Comparison of ENCODE assay signal across 30 cellular contexts in the genomic region with DNA sequence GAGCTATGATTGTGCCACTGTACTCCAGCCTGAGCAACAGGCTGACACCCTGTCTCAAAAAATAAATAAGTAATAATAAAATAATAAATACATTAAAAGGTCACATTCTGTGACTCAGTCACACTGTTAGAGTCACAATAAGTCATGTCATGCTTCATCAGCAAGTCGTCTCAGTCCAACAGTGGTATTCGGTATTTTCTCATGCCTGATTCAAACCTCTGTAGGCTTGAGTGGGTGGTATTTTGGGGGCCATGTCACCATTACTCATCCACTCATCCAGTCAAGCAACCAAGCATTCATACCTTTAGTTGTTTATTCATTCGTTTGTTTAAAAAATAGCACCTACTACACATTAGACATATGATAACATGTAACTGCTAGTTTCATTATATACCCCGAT. TPM values are rescaled to one million over a fixed set of nuclear protein-coding genes. Genes with fewer than 3 reads are reported as not detected.
DNase-seq lines count a peak whose midpoint lies in the region; ATAC-seq lines count a peak whose summit lies in the region.
"Had no signal": no experiment of that assay in that cellular context is flagged by ENCODE, and none has a peak within 500 bp of the region (broad histone marks: within the 10 kb centered on the region; RNA-seq: fewer than 3 reads in every experiment).

No MANE protein-coding gene starts in this region.

- DNase-seq in COLO829 (ENCODE audit: low spot score) (peak; percentile 24), HT1080 (ENCODE audit: low read depth) (peak; percentile 26), amniotic epithelial cell (ENCODE audit: low read depth) (peak; percentile 5), kidney tubule cell (ENCODE audit: low spot score) (peak; percentile 92), H4 (ENCODE audit: low spot score) (no peak), GDM1 (lab: John Stamatoyannopoulos, UW) (no peak)
- DNase-seq: activated CD4-positive, alpha-beta T cell treated with anti-CD3 and anti-CD28 coated beads, Interleukin-2, amount 50 U/mL, for 48 hours; activated CD8-positive, alpha-beta memory T cell treated with anti-CD3 and anti-CD28 coated beads, Interleukin-2, amount 50 U/mL, for 48 hours; activated effector memory CD4-positive, alpha-beta T cell treated with Interleukin-2 at 50 U/mL for 16 hours; activated naive CD8-positive, alpha-beta T cell treated with anti-CD3 and anti-CD28 coated beads for 36 hours; effector CD4-positive, alpha-beta T cell; GOT3; immature natural killer cell; Kasumi-1; left ventricle myocardium inferior; naive thymus-derived CD4-positive, alpha-beta T cell; NCI-H187 treated with DMSO at 0.1 percent for 48 hours; NCI-H774; nucleus accumbens; stimulated activated CD4-positive, alpha-beta T cell treated with anti-CD3 and anti-CD28 coated beads, Interleukin-1b, Interleukin-23, amount 100 ng/mL, for 48 hours; WERI-Rb-1 had no signal

- no peaks in the 10 kb centered on the region for H3K27me3 Mint-ChIP-seq in stimulated activated memory B cell treated with anti-CD40 and anti-IgM and Interleukin-4, amounts not matched to agents 10 μg/mL and 1 μg/mL and 100 μg/mL, for 72 hours
- H3K27me3 Mint-ChIP-seq: activated naive CD8-positive, alpha-beta T cell treated with anti-CD3 and anti-CD28 coated beads for 36 hours had no signal

- no peaks in the 10 kb centered on the region for H3K36me3 Mint-ChIP-seq in stimulated activated memory B cell treated with anti-CD40 and anti-IgM and Interleukin-4, amounts not matched to agents 10 μg/mL and 1 μg/mL and 100 μg/mL, for 72 hours
- H3K36me3 Mint-ChIP-seq: activated naive CD8-positive, alpha-beta T cell treated with anti-CD3 and anti-CD28 coated beads for 36 hours; immature natural killer cell; mesothelial cell of epicardium had no signal

- H3K9me3 Mint-ChIP-seq in stimulated activated memory B cell treated with anti-CD40 and anti-IgM and Interleukin-4, amounts not matched to agents 10 μg/mL and 1 μg/mL and 100 μg/mL, for 72 hours: peaks cover 7% of the 10 kb centered on the region

- ATAC-seq in stimulated activated memory B cell treated with anti-CD40 and anti-IgM and Interleukin-4, amounts not matched to agents 10 μg/mL and 1 μg/mL and 100 μg/mL, for 72 hours: no peak
- ATAC-seq: esophagus mucosa; naive thymus-derived CD4-positive, alpha-beta T cell had no signal

- no peak overlapping the region for H3K4me3 Mint-ChIP-seq in stimulated activated memory B cell treated with anti-CD40 and anti-IgM and Interleukin-4, amounts not matched to agents 10 μg/mL and 1 μg/mL and 100 μg/mL, for 72 hours
- H3K4me3 Mint-ChIP-seq: activated naive CD8-positive, alpha-beta T cell treated with anti-CD3 and anti-CD28 coated beads for 36 hours; immature natural killer cell; mesothelial cell of epicardium; naive thymus-derived CD4-positive, alpha-beta T cell had no signal

- no peak overlapping the region for H3K27ac Mint-ChIP-seq in stimulated activated memory B cell treated with anti-CD40 and anti-IgM and Interleukin-4, amounts not matched to agents 10 μg/mL and 1 μg/mL and 100 μg/mL, for 72 hours
- H3K27ac Mint-ChIP-seq: activated naive CD8-positive, alpha-beta T cell treated with anti-CD3 and anti-CD28 coated beads for 36 hours; immature natural killer cell; mesothelial cell of epicardium; naive thymus-derived CD4-positive, alpha-beta T cell had no signal

- no peaks in the 10 kb centered on the region for H3K4me1 Mint-ChIP-seq in stimulated activated memory B cell treated with anti-CD40 and anti-IgM and Interleukin-4, amounts not matched to agents 10 μg/mL and 1 μg/mL and 100 μg/mL, for 72 hours
- H3K4me1 Mint-ChIP-seq: mesothelial cell of epicardium had no signal

RNA-seq across cellular contexts. Expression of a gene that starts 46.9 kb away (rescaled TPM):
- not detected in 2 replicates for total RNA-seq in HT1080 (2014; rRNA removed; shearing (Covaris generic))
- not detected in 2 replicates for polyA plus RNA-seq in HT1080 (2015; cell fraction: cytosol; rRNA removed)
- not detected in 2 replicates for polyA plus RNA-seq in HT1080 (2015; cell fraction: nucleus; rRNA removed)
- total RNA-seq in H4 (2014; rRNA removed; shearing (Covaris generic)): not detected in 2 replicates
- total RNA-seq: activated naive CD8-positive, alpha-beta T cell treated with anti-CD3 and anti-CD28 coated beads for 36 hours; chondrocyte; esophagus mucosa; frontal cortex; hepatocyte; left ventricle myocardium inferior; mesothelial cell of epicardium; naive thymus-derived CD4-positive, alpha-beta T cell; pulmonary artery endothelial cell; skeletal muscle tissue; suprapubic skin had no signal
- polyA plus RNA-seq: hepatocyte; immature natural killer cell; naive thymus-derived CD4-positive, alpha-beta T cell had no signal

Comparison
In these comparisons a context has a peak if more than half of its experiments do, and no peak if none do; other contexts are left out.
1. DNase-seq: peak in COLO829 (single experiment), HT1080 (single experiment), amniotic epithelial cell (single experiment) and kidney tubule cell (single experiment); none in H4 (single experiment) and GDM1 (single experiment).